Comparison of ENCODE assay signal across 17 cellular contexts in the genomic region with DNA sequence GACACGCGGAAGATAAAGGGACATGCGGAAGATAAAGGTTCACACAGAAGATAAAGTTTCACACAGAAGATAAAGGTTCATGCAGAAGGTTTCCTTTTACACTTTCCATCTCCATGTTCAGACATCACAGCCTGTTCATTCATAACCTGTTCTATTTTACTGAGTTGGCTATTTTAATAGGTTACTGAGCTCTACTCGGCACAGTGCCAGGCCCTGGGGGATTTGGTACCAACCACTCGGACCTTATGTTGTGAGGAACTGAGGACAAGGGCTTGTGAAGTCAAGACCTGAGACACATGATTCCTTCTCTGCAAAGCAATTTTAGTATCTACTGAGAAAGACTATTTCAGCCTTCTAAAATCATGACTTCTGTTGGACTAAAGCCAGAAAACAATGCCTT.
A peak's percentile ranks its signal among the peaks of the same experiment; 100 is the strongest.
DNase-seq lines count a peak whose midpoint lies in the region; ATAC-seq and TF ChIP-seq lines count a peak whose summit lies in the region.
"Had no signal": no experiment of that assay in that cellular context is flagged by ENCODE, and none has a peak within 500 bp of the region (broad histone marks: within the 10 kb centered on the region; RNA-seq: fewer than 3 reads in every experiment).

No MANE protein-coding gene starts in this region.

- H3K4me3 ChIP-seq in body of pancreas = no peak overlapping the region
- H3K4me3 ChIP-seq in CD4-positive, alpha-beta memory T cell (ENCODE audit: low read length in 2 of 2) = no peak overlapping the region
- H3K4me3 ChIP-seq: BLaER1 had no signal

- ATAC-seq in body of pancreas (peak; percentile 79), HG03097 (IDR thresholded peaks at IDR 0.05; ENCODE audit: low FRiP score, unreplicated experiment) (no peak)
- ATAC-seq: CD8-positive, alpha-beta T cell had no signal

- POLR2A ChIA-PET in CD4-positive, alpha-beta memory T cell (lab: Charles Lee; ENCODE audit: partially characterized antibody) = no interaction called here

- H3K27ac ChIP-seq in body of pancreas = peak overlapping the region in 1 of 4 donors; percentile 2
- H3K27ac ChIP-seq in CD4-positive, alpha-beta memory T cell (ENCODE audit: low read depth, low read length) = no peak overlapping the region
- H3K27ac ChIP-seq: BLaER1 had no signal

- 13 to 16% methylated on average over 5 of the region's 5 CpGs for WGBS in body of pancreas, 2 donors

- no peaks in the 10 kb centered on the region for H3K36me3 Mint-ChIP-seq in activated T-cell treated with anti-CD3 and anti-CD28 coated beads, Interleukin-2, amount 50 U/mL, for 24 hours (ENCODE audit: low read depth)
- H3K36me3 Mint-ChIP-seq in CD4-positive, alpha-beta memory T cell = no peaks in the 10 kb centered on the region
- H3K36me3 Mint-ChIP-seq: CD14-positive monocyte; CD4-positive, CD25-positive, alpha-beta regulatory T cell; CD8-positive, alpha-beta T cell had no signal

- H3K4me1 ChIP-seq in body of pancreas = peaks cover 11% of the 10 kb centered on the region
- no peaks in the 10 kb centered on the region for H3K4me1 ChIP-seq in CD4-positive, alpha-beta memory T cell (ENCODE audit: insufficient read depth, low read length)
- H3K4me1 ChIP-seq: BE2C, Caco-2 had no signal

- TF ChIP-seq CTCF in body of pancreas (IDR thresholded peaks at IDR 0.05) = no peak

- H3K9me3 ChIP-seq in body of pancreas = no peaks in the 10 kb centered on the region
- H3K9me3 ChIP-seq in CD4-positive, alpha-beta memory T cell (ENCODE audit: control insufficient read depth in 1 of 2, low read length in 2 of 2) = no peaks in the 10 kb centered on the region
- H3K9me3 ChIP-seq: BE2C had no signal

- DNase-seq in body of pancreas = peak; percentile 52 to 77 (median 70)
- DNase-seq in mucosa of gallbladder (ENCODE audit: low spot score) = peak; percentile 87
- DNase-seq in activated T-cell treated with anti-CD3 and anti-CD28 coated beads, Interleukin-2, amount 50 U/mL, for 24 hours = no peak
- no peak for DNase-seq in CD4-positive, alpha-beta memory T cell
- DNase-seq: 8988T; ACHN; BE2C; C1 segment of cervical spinal cord; Caco-2; Calu3; CD4-positive, CD25-positive, alpha-beta regulatory T cell; CD8-positive, alpha-beta T cell; DMS79 treated with DMSO at 0.1 percent for 48 hours; GF-D8 had no signal

- peaks cover 3% of the 10 kb centered on the region for H3K9me3 Mint-ChIP-seq in activated T-cell treated with anti-CD3 and anti-CD28 coated beads, Interleukin-2, amount 50 U/mL, for 24 hours
- peaks cover 2 to 10% (median 4%) of the 10 kb centered on the region in 8 donors for H3K9me3 Mint-ChIP-seq in CD4-positive, alpha-beta memory T cell

- no peaks in the 10 kb centered on the region for H3K36me3 ChIP-seq in body of pancreas (replicated peaks in 1 of 2; ENCODE audit: insufficient read depth in 1 of 2, low read depth in 2 of 2)
- no peaks in the 10 kb centered on the region for H3K36me3 ChIP-seq in CD4-positive, alpha-beta memory T cell (ENCODE audit: insufficient read depth, low read length)
- H3K36me3 ChIP-seq: BE2C, BLaER1 had no signal

- H3K4me3 Mint-ChIP-seq in activated T-cell treated with anti-CD3 and anti-CD28 coated beads, Interleukin-2, amount 50 U/mL, for 24 hours = no peak overlapping the region
- H3K4me3 Mint-ChIP-seq in CD4-positive, alpha-beta memory T cell = no peak overlapping the region
- H3K4me3 Mint-ChIP-seq: CD14-positive monocyte; CD4-positive, CD25-positive, alpha-beta regulatory T cell; CD8-positive, alpha-beta T cell had no signal

- H3K4me1 Mint-ChIP-seq in activated T-cell treated with anti-CD3 and anti-CD28 coated beads, Interleukin-2, amount 50 U/mL, for 24 hours (ENCODE audit: low read depth) = no peaks in the 10 kb centered on the region
- H3K4me1 Mint-ChIP-seq in CD4-positive, alpha-beta memory T cell = no peaks in the 10 kb centered on the region
- H3K4me1 Mint-ChIP-seq: CD14-positive monocyte; CD4-positive, CD25-positive, alpha-beta regulatory T cell had no signal

- H3K27me3 Mint-ChIP-seq in activated T-cell treated with anti-CD3 and anti-CD28 coated beads, Interleukin-2, amount 50 U/mL, for 24 hours = peaks cover 38% of the 10 kb centered on the region
- peaks cover 17 to 29% of the 10 kb centered on the region in 2 donors for H3K27me3 Mint-ChIP-seq in CD4-positive, alpha-beta memory T cell

- no peak for TF ChIP-seq POLR2A in body of pancreas (IDR thresholded peaks at IDR 0.05)

- no peaks in the 10 kb centered on the region for H3K27me3 ChIP-seq in body of pancreas
- H3K27me3 ChIP-seq in CD4-positive, alpha-beta memory T cell (ENCODE audit: insufficient read depth, low read length) = peaks cover 4% of the 10 kb centered on the region
- H3K27me3 ChIP-seq: BLaER1 had no signal

- intact Hi-C loops in body of pancreas (cut with DNase I) = no loop called here
- intact Hi-C loops in CD4-positive, alpha-beta memory T cell (cut with micrococcal nuclease) = no loop called here

- CTCF ChIA-PET in CD4-positive, alpha-beta memory T cell (lab: Charles Lee; ENCODE audit: partially characterized antibody) = no interaction called here

- no peak overlapping the region for H3K27ac Mint-ChIP-seq in activated T-cell treated with anti-CD3 and anti-CD28 coated beads, Interleukin-2, amount 50 U/mL, for 24 hours
- H3K27ac Mint-ChIP-seq in CD4-positive, alpha-beta memory T cell = no peak overlapping the region
- H3K27ac Mint-ChIP-seq: CD14-positive monocyte; CD4-positive, CD25-positive, alpha-beta regulatory T cell; CD8-positive, alpha-beta T cell had no signal

Comparison
In these comparisons a context has a peak if more than half of its experiments do, and no peak if none do; other contexts are left out.
1. DNase-seq: peak in body of pancreas (4 of 4) and mucosa of gallbladder (single experiment); none in activated T-cell treated with anti-CD3 and anti-CD28 coated beads, Interleukin-2, amount 50 U/mL, for 24 hours (single experiment) and CD4-positive, alpha-beta memory T cell (0 of 5).